Comparison of ENCODE assay signal across 20 cellular contexts in genomic region chr1:201291917-201292316, GRCh38. TPM values are rescaled to one million over a fixed set of nuclear protein-coding genes. Genes with fewer than 3 reads are reported as not detected.
DNase-seq lines count a peak whose midpoint lies in the region; ATAC-seq, FAIRE-seq and TF ChIP-seq lines count a peak whose summit lies in the region.
"Had no signal": no experiment of that assay in that cellular context is flagged by ENCODE, and none has a peak within 500 bp of the region (broad histone marks: within the 10 kb centered on the region; RNA-seq: fewer than 3 reads in every experiment).

No MANE protein-coding gene starts in this region.

- H3K27me3 ChIP-seq in keratinocyte (ENCODE audit: control insufficient read depth, extremely low read depth, insufficient read depth, low read length) (no peaks in the 10 kb centered on the region), aorta (ENCODE audit: control insufficient read depth in 1 of 2, insufficient read depth in 2 of 2, low read length in 1 of 2) (no peaks in the 10 kb centered on the region)

- H3K9me3 Mint-ChIP-seq in activated CD8-positive, alpha-beta memory T cell treated with anti-CD3 and anti-CD28 coated beads, Interleukin-2, amount 10 ng/mL, durations not matched to agents 7 days and 5 days (ENCODE audit: low read depth) = no peaks in the 10 kb centered on the region
- H3K9me3 Mint-ChIP-seq: CD8-positive, alpha-beta T cell had no signal

- FAIRE-seq in keratinocyte (lab: Jason Lieb, UNC) = peak; percentile 73
- FAIRE-seq: D721Med, GM12892 had no signal

- H3K9me1 ChIP-seq in keratinocyte (ENCODE audit: control insufficient read depth, extremely low read depth, insufficient read depth, low read length) = peaks cover 22% of the 10 kb centered on the region

- peaks cover 98% of the 10 kb centered on the region for H3K4me1 ChIP-seq in keratinocyte (ENCODE audit: control insufficient read depth, extremely low read depth, insufficient read depth, low read length)
- no peaks in the 10 kb centered on the region for H3K4me1 ChIP-seq in aorta (ENCODE audit: control insufficient read depth in 1 of 2, insufficient read depth in 2 of 2, low read length in 2 of 2)

- no peak overlapping the region for H3K4me2 ChIP-seq in keratinocyte (ENCODE audit: control insufficient read depth, extremely low read depth, insufficient read depth, low read depth, low read length)

- H3K36me3 ChIP-seq in keratinocyte (ENCODE audit: control insufficient read depth in 2 of 2, extremely low read depth in 1 of 2, insufficient read depth in 2 of 2, low read length in 2 of 2) (peaks cover 40 to 54% of the 10 kb centered on the region in 2 experiments), aorta (ENCODE audit: control insufficient read depth in 1 of 2, insufficient read depth in 2 of 2, low read length in 1 of 2) (no peaks in the 10 kb centered on the region)

- H3K79me2 ChIP-seq in keratinocyte (ENCODE audit: control insufficient read depth, insufficient read depth, low read length) = peaks cover 61% of the 10 kb centered on the region

- H3K4me3 Mint-ChIP-seq in activated CD8-positive, alpha-beta memory T cell treated with anti-CD3 and anti-CD28 coated beads, Interleukin-2, amount 10 ng/mL, durations not matched to agents 7 days and 5 days = no peak overlapping the region
- H3K4me3 Mint-ChIP-seq: CD8-positive, alpha-beta T cell had no signal

- TF ChIP-seq CTCF in keratinocyte (optimal IDR thresholded peaks at IDR 0.05 in 1 of 3, IDR thresholded peaks at IDR 0.05 in 1 of 3, conservative IDR thresholded peaks at IDR 0.05 in 1 of 3; ENCODE audit: extremely low read depth in 1 of 3, insufficient read depth in 2 of 3, low read length in 3 of 3) (no peak), GM10248 (IDR thresholded peaks at IDR 0.05; ENCODE audit: control extremely low read depth, extremely low read depth, low read depth, missing control alignments) (no peak)

- H4K20me1 ChIP-seq in keratinocyte (ENCODE audit: control insufficient read depth, extremely low read depth, insufficient read depth, low read length) = peaks cover 3% of the 10 kb centered on the region

- intact Hi-C loops in aorta (cut with DNase I) = no loop called here

- no peak overlapping the region for H3K9ac ChIP-seq in keratinocyte (ENCODE audit: control insufficient read depth, extremely low read depth, insufficient read depth, low read length)
- H3K9ac ChIP-seq: GM23248 had no signal

- no peak for ATAC-seq in aorta (ENCODE audit: low FRiP score)
- ATAC-seq in activated CD8-positive, alpha-beta memory T cell treated with anti-CD3 and anti-CD28 coated beads, Interleukin-2, amount 10 ng/mL, durations not matched to agents 7 days and 5 days = no peak
- ATAC-seq: CD8-positive, alpha-beta T cell; PC-3 had no signal

- H3K9me3 ChIP-seq in keratinocyte (ENCODE audit: control insufficient read depth, low read depth, low read length) (no peaks in the 10 kb centered on the region), aorta (ENCODE audit: control insufficient read depth, low read length) (no peaks in the 10 kb centered on the region)

- POLR2A ChIA-PET in GM10248 (lab: Yijun Ruan, JAX) = no interaction called here

- CTCF ChIA-PET in activated CD8-positive, alpha-beta memory T cell treated with anti-CD3 and anti-CD28 coated beads, Interleukin-2, amount 10 ng/mL, durations not matched to agents 7 days and 5 days (lab: Charles Lee) = no interaction called here
- CTCF ChIA-PET in GM10248 (lab: Yijun Ruan, JAX) = interaction anchor here (1.2 to 2.2 kb wide), 3 partner anchors 10 to 38 kb away, joined by 4 to 6 read pairs (median 5); partner anchors contain the start of gene PKP1

- H3K4me1 Mint-ChIP-seq in activated CD8-positive, alpha-beta memory T cell treated with anti-CD3 and anti-CD28 coated beads, Interleukin-2, amount 10 ng/mL, durations not matched to agents 7 days and 5 days = no peaks in the 10 kb centered on the region

- no peak overlapping the region for H3K27ac Mint-ChIP-seq in activated CD8-positive, alpha-beta memory T cell treated with anti-CD3 and anti-CD28 coated beads, Interleukin-2, amount 10 ng/mL, durations not matched to agents 7 days and 5 days
- H3K27ac Mint-ChIP-seq: CD8-positive, alpha-beta T cell had no signal

- H2AFZ ChIP-seq in keratinocyte (ENCODE audit: control insufficient read depth, low read length) = no peak overlapping the region
- H2AFZ ChIP-seq: GM23248 had no signal

- H3K27ac ChIP-seq in keratinocyte (ENCODE audit: control insufficient read depth, insufficient read depth, low read length) (peak overlapping the region; percentile 45), aorta (ENCODE audit: low read depth in 1 of 2, low read length in 2 of 2) (no peak overlapping the region)
- H3K27ac ChIP-seq: GM23248 had no signal

- peak overlapping the region in 1 of 3 experiments; percentile 17 for H3K4me3 ChIP-seq in keratinocyte (ENCODE audit: control insufficient read depth in 2 of 3, extremely low read depth in 1 of 3, insufficient read depth in 2 of 3, low read depth in 1 of 3, low read length in 3 of 3)
- no peak overlapping the region for H3K4me3 ChIP-seq in aorta (ENCODE audit: low read length in 2 of 2)
- H3K4me3 ChIP-seq: GM23248 had no signal

- peak; percentile 15 for DNase-seq in NCI-H2196 (lab: John Stamatoyannopoulos, UW; ENCODE audit: unreplicated experiment)
- no peak for DNase-seq in NCI-H2196 treated with DMSO at 0.1 percent for 48 hours (lab: John Stamatoyannopoulos, UW; ENCODE audit: unreplicated experiment)
- peak; percentile 73 for DNase-seq in SW480 (ENCODE audit: low spot score)
- DNase-seq in keratinocyte (ENCODE audit: low read depth, low spot score) = no peak
- peak; percentile 19 to 23 for DNase-seq in aorta
- DNase-seq in activated CD8-positive, alpha-beta memory T cell treated with anti-CD3 and anti-CD28 coated beads, Interleukin-2, amount 10 ng/mL, durations not matched to agents 7 days and 5 days = no peak
- DNase-seq in GM10248 (ENCODE audit: extremely low spot score) = no peak
- DNase-seq in T-helper 2 cell = no peak
- DNase-seq: 8988T; CD8-positive, alpha-beta T cell; GF-D8; GM23248; KG1; NCI-H146; NCI-H345; NCI-H69; PC-3 had no signal

- no peaks in the 10 kb centered on the region for H3K36me3 Mint-ChIP-seq in activated CD8-positive, alpha-beta memory T cell treated with anti-CD3 and anti-CD28 coated beads, Interleukin-2, amount 10 ng/mL, durations not matched to agents 7 days and 5 days
- H3K36me3 Mint-ChIP-seq: CD8-positive, alpha-beta T cell had no signal

- dilution Hi-C loops in keratinocyte (cut with MboI; ENCODE audit: extremely low pct_ligation_motif_present, low sequenced_read_pairs) = no loop called here

- 73 to 79% methylated on average over 8 of the region's 8 CpGs for WGBS in aorta, 2 donors

- peaks cover 48% of the 10 kb centered on the region for H3K27me3 Mint-ChIP-seq in activated CD8-positive, alpha-beta memory T cell treated with anti-CD3 and anti-CD28 coated beads, Interleukin-2, amount 10 ng/mL, durations not matched to agents 7 days and 5 days

RNA-seq across cellular contexts. Expression of gene PKP1, which starts 8.6 kb away (rescaled TPM):
- polyA plus RNA-seq in keratinocyte (163 to 301 TPM (median 169 TPM) in 3 replicates), aorta (under 1 TPM; 0.08 to 0.25 TPM)
- polyA plus RNA-seq in keratinocyte (2011; ENCODE audit: low read depth) = 262 TPM
- 168 and 222 TPM in 2 replicates for polyA plus RNA-seq in keratinocyte (2011; cell fraction: cytosol; rRNA removed)
- 418 and 503 TPM in 2 replicates for polyA plus RNA-seq in keratinocyte (2011; cell fraction: nucleus; rRNA removed)
- 160 and 587 TPM in 2 replicates for polyA plus RNA-seq in keratinocyte (2012; ENCODE audit: low replicate concordance)
- 263 to 433 TPM (median 366 TPM) in 3 replicates for polyA minus RNA-seq in keratinocyte
- polyA minus RNA-seq in keratinocyte (2011; cell fraction: cytosol; rRNA and poly(A)+ RNA removed) = 238 TPM
- 239 and 304 TPM in 2 replicates for polyA minus RNA-seq in keratinocyte (2011; cell fraction: nucleus; rRNA and poly(A)+ RNA removed)
- total RNA-seq in aorta = under 1 TPM; 0.16 to 0.39 TPM
- total RNA-seq in activated CD8-positive, alpha-beta memory T cell treated with anti-CD3 and anti-CD28 coated beads, Interleukin-2, amount 10 ng/mL, durations not matched to agents 7 days and 5 days = not detected
- total RNA-seq: CD8-positive, alpha-beta T cell; SK-MEL-5 had no signal

Comparison
In these comparisons a context has a peak if more than half of its experiments do, and no peak if none do; other contexts are left out.
1. DNase-seq: peak in NCI-H2196 (single experiment), SW480 (single experiment) and aorta (2 of 2); none in NCI-H2196 treated with DMSO at 0.1 percent for 48 hours (single experiment), keratinocyte (single experiment), activated CD8-positive, alpha-beta memory T cell treated with anti-CD3 and anti-CD28 coated beads, Interleukin-2, amount 10 ng/mL, durations not matched to agents 7 days and 5 days (single experiment), GM10248 (single experiment) and T-helper 2 cell (0 of 5).